ENCODE assay signal across 10 cellular contexts in the genomic region with DNA sequence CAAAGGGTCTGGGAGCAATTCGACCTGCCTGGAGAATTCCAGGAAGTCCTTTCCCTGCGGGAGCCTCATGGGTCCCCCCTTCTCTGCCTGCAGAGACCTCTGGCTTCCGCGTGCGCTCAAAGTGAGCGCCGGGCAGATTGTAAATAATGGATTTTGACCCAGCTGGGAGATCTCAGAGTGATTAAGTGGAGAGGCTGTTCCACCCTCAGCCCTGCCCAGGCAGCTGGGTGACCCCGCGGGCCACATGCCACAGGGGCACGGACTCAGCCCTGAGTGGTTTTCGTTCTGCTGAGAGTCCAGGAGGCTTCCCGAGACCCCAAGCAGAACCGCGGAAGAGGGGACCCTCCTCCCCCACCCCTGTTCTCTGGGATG. TPM values are rescaled to one million over a fixed set of nuclear protein-coding genes. Genes with fewer than 3 reads are reported as not detected.
DNase-seq lines count a peak whose midpoint lies in the region; ATAC-seq and TF ChIP-seq lines count a peak whose summit lies in the region.
"Had no signal": no experiment of that assay in that cellular context is flagged by ENCODE, and none has a peak within 500 bp of the region (broad histone marks: within the 10 kb centered on the region; RNA-seq: fewer than 3 reads in every experiment).

No MANE protein-coding gene starts in this region.

- no peak for ATAC-seq in left cardiac atrium
- no peak for ATAC-seq in thoracic aorta (ENCODE audit: insufficient number of reproducible peaks, low FRiP score, low read depth)
- no peak for ATAC-seq in body of pancreas

- peaks cover 47% of the 10 kb centered on the region for H3K4me1 Mint-ChIP-seq in dendritic cell treated with granulocyte-macrophage colony-stimulating factor and Interleukin-4, amounts not matched to agents 40 ng/mL and 50 ng/mL, for 4 days (ENCODE audit: low read depth)

- no peaks in the 10 kb centered on the region for H3K36me3 Mint-ChIP-seq in dendritic cell treated with granulocyte-macrophage colony-stimulating factor and Interleukin-4, amounts not matched to agents 40 ng/mL and 50 ng/mL, for 4 days (ENCODE audit: low read depth)

- no peaks in the 10 kb centered on the region for H3K9me3 Mint-ChIP-seq in dendritic cell treated with granulocyte-macrophage colony-stimulating factor and Interleukin-4, amounts not matched to agents 40 ng/mL and 50 ng/mL, for 4 days

- H3K27me3 Mint-ChIP-seq in dendritic cell treated with granulocyte-macrophage colony-stimulating factor and Interleukin-4, amounts not matched to agents 40 ng/mL and 50 ng/mL, for 4 days, result peaks cover 62% of the 10 kb centered on the region

- H3K4me3 Mint-ChIP-seq in dendritic cell treated with granulocyte-macrophage colony-stimulating factor and Interleukin-4, amounts not matched to agents 40 ng/mL and 50 ng/mL, for 4 days, result peak overlapping the region; percentile 48

- no peak for TF ChIP-seq POLR2A in body of pancreas (IDR thresholded peaks at IDR 0.05)

- intact Hi-C loops in left cardiac atrium (cut with DNase I) (no loop called here), body of pancreas (cut with DNase I) (no loop called here)
- intact Hi-C loops in dendritic cell treated with granulocyte-macrophage colony-stimulating factor and Interleukin-4, amounts not matched to agents 40 ng/mL and 50 ng/mL, for 4 days (cut with micrococcal nuclease), result loop anchor here (10.0 kb wide), 2 partner anchors 156 to 186 kb away; partner anchors contain the start of genes SLC66A2 and TXNL4A

- TF ChIP-seq CTCF in cardiac muscle cell (IDR thresholded peaks at IDR 0.05; ENCODE audit: low read depth, low read length) (no peak), thoracic aorta (IDR thresholded peaks at IDR 0.05) (no peak), body of pancreas (IDR thresholded peaks at IDR 0.05) (no peak)

- no peak overlapping the region for H3K9ac ChIP-seq in mucosa of rectum (ENCODE audit: low read depth in 1 of 2, low read length in 2 of 2)

- DNase-seq in cardiac muscle cell (ENCODE audit: low read depth in 1 of 2, low spot score in 1 of 2), result peak in 1 of 2 donors; percentile 21
- DNase-seq in left cardiac atrium, result no peak
- DNase-seq in thoracic aorta (ENCODE audit: low spot score), result no peak
- DNase-seq in body of pancreas, result no peak
- DNase-seq in Ammon's horn (ENCODE audit: low spot score), result no peak
- no peak for DNase-seq in GDM1 (lab: John Stamatoyannopoulos, UW)
- DNase-seq: NCI-H345 had no signal

- no peak overlapping the region for H3K27ac ChIP-seq in cardiac muscle cell
- no peak overlapping the region for H3K27ac ChIP-seq in mucosa of rectum (ENCODE audit: low read depth in 2 of 2, low read length in 2 of 2)
- no peak overlapping the region for H3K27ac ChIP-seq in thoracic aorta
- no peak overlapping the region for H3K27ac ChIP-seq in body of pancreas

- H3K4me3 ChIP-seq in cardiac muscle cell (peak overlapping the region; percentile 33), mucosa of rectum (ENCODE audit: low read length in 2 of 2) (peak overlapping the region; percentile 26 to 30), thoracic aorta (peak overlapping the region; percentile 48), body of pancreas (no peak overlapping the region)

- H3K36me3 ChIP-seq in cardiac muscle cell (no peaks in the 10 kb centered on the region), mucosa of rectum (ENCODE audit: control insufficient read depth in 2 of 2, insufficient read depth in 2 of 2, low read length in 2 of 2) (no peaks in the 10 kb centered on the region), thoracic aorta (no peaks in the 10 kb centered on the region), body of pancreas (replicated peaks in 1 of 2; ENCODE audit: insufficient read depth in 1 of 2, low read depth in 2 of 2) (no peaks in the 10 kb centered on the region)

- H3K4me1 ChIP-seq in cardiac muscle cell (ENCODE audit: low read depth), result peaks cover 3% of the 10 kb centered on the region
- peaks cover 5 to 8% of the 10 kb centered on the region in 2 donors for H3K4me1 ChIP-seq in mucosa of rectum (ENCODE audit: control insufficient read depth in 2 of 2, insufficient read depth in 2 of 2, low read length in 2 of 2)
- H3K4me1 ChIP-seq in thoracic aorta (ENCODE audit: control insufficient read depth in 1 of 2, low read depth in 2 of 2), result peaks cover 0 to 4% of the 10 kb centered on the region in 2 donors
- H3K4me1 ChIP-seq in body of pancreas, result peaks cover 18% of the 10 kb centered on the region

- H3K27me3 ChIP-seq in cardiac muscle cell (peaks cover 77% of the 10 kb centered on the region), mucosa of rectum (ENCODE audit: control insufficient read depth in 2 of 2, insufficient read depth in 2 of 2, low read length in 2 of 2) (peaks cover 20 to 24% of the 10 kb centered on the region in 2 donors), thoracic aorta (replicated peaks; ENCODE audit: insufficient read depth) (peaks cover 9% of the 10 kb centered on the region), body of pancreas (peaks cover 0 to 19% of the 10 kb centered on the region in 2 donors)

- 2 to 6% methylated on average over 7 to 14 of the region's 14 CpGs for WGBS in body of pancreas, 2 donors

- no peak overlapping the region for H3K27ac Mint-ChIP-seq in dendritic cell treated with granulocyte-macrophage colony-stimulating factor and Interleukin-4, amounts not matched to agents 40 ng/mL and 50 ng/mL, for 4 days

- H3K9me3 ChIP-seq in cardiac muscle cell (ENCODE audit: low read depth) (no peaks in the 10 kb centered on the region), mucosa of rectum (ENCODE audit: control insufficient read depth in 2 of 2, low read length in 2 of 2) (no peaks in the 10 kb centered on the region), thoracic aorta (no peaks in the 10 kb centered on the region), body of pancreas (no peaks in the 10 kb centered on the region)

RNA-seq across cellular contexts. Expression of gene KCNG2, which starts 1.2 kb away (rescaled TPM):
- total RNA-seq in cardiac muscle cell (not detected in 2 replicates), left cardiac atrium (under 1 TPM in 1 of 2 donors, not detected in 1; 0.15 TPM), thoracic aorta (1 to 10 TPM in 1 of 2 donors, not detected in 1; 1.5 TPM), body of pancreas (not detected)
- 0.15 and 0.26 TPM in 2 replicates for polyA plus RNA-seq in cardiac muscle cell
- polyA plus RNA-seq: BJ had no signal

Comparison
In these comparisons a context has a peak if more than half of its experiments do, and no peak if none do; other contexts are left out.
1. H3K4me3 ChIP-seq: peak in cardiac muscle cell (single experiment), mucosa of rectum (2 of 2) and thoracic aorta (single experiment); none in body of pancreas (0 of 2).